Comparison of ENCODE assay signal across 19 cellular contexts in the genomic region with DNA sequence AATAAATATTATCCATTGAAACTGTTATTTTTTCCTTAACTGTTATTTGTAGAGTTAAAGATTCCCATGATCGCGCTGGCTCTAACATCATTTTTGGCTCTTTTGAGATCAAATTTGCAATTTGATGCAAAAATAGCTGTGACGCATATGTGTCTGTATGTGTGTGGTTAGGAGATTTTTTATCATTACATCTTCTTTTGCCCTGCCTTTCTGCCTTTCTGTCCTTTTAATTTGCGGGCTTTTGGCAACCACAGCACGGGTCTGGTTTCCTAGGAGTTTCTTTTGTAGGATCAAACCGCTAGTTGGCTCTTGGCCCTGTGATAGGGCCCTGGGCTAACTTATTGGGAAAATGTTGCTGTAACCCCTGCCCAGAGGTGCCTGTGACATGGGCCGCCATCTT. TPM values are rescaled to one million over a fixed set of nuclear protein-coding genes. Genes with fewer than 3 reads are reported as not detected.
DNase-seq lines count a peak whose midpoint lies in the region; ATAC-seq and TF ChIP-seq lines count a peak whose summit lies in the region.
"Had no signal": no experiment of that assay in that cellular context is flagged by ENCODE, and none has a peak within 500 bp of the region (broad histone marks: within the 10 kb centered on the region; RNA-seq: fewer than 3 reads in every experiment).

No MANE protein-coding gene starts in this region.

- no peaks in the 10 kb centered on the region for H4K20me1 ChIP-seq in Loucy (ENCODE audit: insufficient read depth, low read length, poor library complexity, severe bottlenecking)
- H4K20me1 ChIP-seq in mammary epithelial cell (ENCODE audit: insufficient read depth, low read length), result no peaks in the 10 kb centered on the region

- peaks cover 48% of the 10 kb centered on the region for H3K4me1 Mint-ChIP-seq in type B pancreatic cell (ENCODE audit: unreplicated experiment)
- H3K4me1 Mint-ChIP-seq in activated CD8-positive, alpha-beta T cell treated with anti-CD3 and anti-CD28 coated beads, Interleukin-2, amount 10 ng/mL, durations not matched to agents 7 days and 5 days (ENCODE audit: low read depth), result peaks cover 30% of the 10 kb centered on the region

- ATAC-seq in left lung (peak; percentile 40), HG03439 (IDR thresholded peaks at IDR 0.05; ENCODE audit: unreplicated experiment) (no peak)
- ATAC-seq in activated CD8-positive, alpha-beta T cell treated with anti-CD3 and anti-CD28 coated beads, Interleukin-2, amount 10 ng/mL, durations not matched to agents 7 days and 5 days, result no peak
- ATAC-seq: stimulated activated effector memory CD8-positive, alpha-beta T cell treated with anti-CD3 and anti-CD28 coated beads, Interleukin-12 subunit alpha, Interleukin-12 subunit beta, amount 100 ng/mL, for 72 hours had no signal

- no peak overlapping the region for H3K4me3 Mint-ChIP-seq in type B pancreatic cell
- H3K4me3 Mint-ChIP-seq in activated CD8-positive, alpha-beta T cell treated with anti-CD3 and anti-CD28 coated beads, Interleukin-2, amount 10 ng/mL, durations not matched to agents 7 days and 5 days, result no peak overlapping the region
- H3K4me3 Mint-ChIP-seq: activated CD4-positive, alpha-beta memory T cell treated with anti-CD3 and anti-CD28 coated beads for 36 hours; activated T-helper 1 cell treated with anti-CD3 and anti-CD28 coated beads, Interleukin-12 subunit alpha, Interleukin-12 subunit beta, Interleukin-2, Interleukin-4 antibody, amounts not matched to agents 30 ng/mL and 10 ng/mL and 1 ng/mL, durations not matched to agents 14 hours and 24 hours and 36 hours; CD4-positive, CD25-positive, alpha-beta regulatory T cell; IgD-negative memory B cell; stimulated activated effector memory CD8-positive, alpha-beta T cell treated with anti-CD3 and anti-CD28 coated beads, Interleukin-12 subunit alpha, Interleukin-12 subunit beta, amount 100 ng/mL, for 72 hours had no signal

- BruUV-seq in mammary epithelial cell (replicated peaks; lab: Mats Ljungman, UMichigan), result no TSS peak

- no peak overlapping the region for H3K27ac Mint-ChIP-seq in type B pancreatic cell
- H3K27ac Mint-ChIP-seq in activated CD8-positive, alpha-beta T cell treated with anti-CD3 and anti-CD28 coated beads, Interleukin-2, amount 10 ng/mL, durations not matched to agents 7 days and 5 days, result no peak overlapping the region
- H3K27ac Mint-ChIP-seq: activated CD4-positive, alpha-beta memory T cell treated with anti-CD3 and anti-CD28 coated beads for 36 hours; activated T-helper 1 cell treated with anti-CD3 and anti-CD28 coated beads, Interleukin-12 subunit alpha, Interleukin-12 subunit beta, Interleukin-2, Interleukin-4 antibody, amounts not matched to agents 30 ng/mL and 10 ng/mL and 1 ng/mL, durations not matched to agents 14 hours and 24 hours and 36 hours; IgD-negative memory B cell; stimulated activated effector memory CD8-positive, alpha-beta T cell treated with anti-CD3 and anti-CD28 coated beads, Interleukin-12 subunit alpha, Interleukin-12 subunit beta, amount 100 ng/mL, for 72 hours had no signal

- CTCF ChIA-PET in mammary epithelial cell (lab: Charles Lee; ENCODE audit: low non-redundant PET), result no interaction called here
- CTCF ChIA-PET in activated CD8-positive, alpha-beta T cell treated with anti-CD3 and anti-CD28 coated beads, Interleukin-2, amount 10 ng/mL, durations not matched to agents 7 days and 5 days (lab: Charles Lee), result no interaction called here

- H3K9me3 ChIP-seq in Loucy (ENCODE audit: insufficient read depth, low read depth, low read length) (no peaks in the 10 kb centered on the region), mammary epithelial cell (replicated peaks; ENCODE audit: insufficient read depth, low read length) (no peaks in the 10 kb centered on the region), left lung (no peaks in the 10 kb centered on the region)
- H3K9me3 ChIP-seq: transverse colon had no signal

- H3K9ac ChIP-seq in Loucy (ENCODE audit: low read depth, low read length, poor library complexity, severe bottlenecking) (peak overlapping the region; percentile 68), mammary epithelial cell (ENCODE audit: insufficient read depth, low read length) (no peak overlapping the region)

- peaks cover 3% of the 10 kb centered on the region; the same call in 1 of the 2 replicates for H3F3A ChIP-seq in Loucy (ENCODE audit: low read depth)

- in situ Hi-C loops in mammary epithelial cell (cut with MboI; ENCODE audit: low sequenced_read_pairs in 2 of 2), result no loop called here

- H3K36me3 ChIP-seq in Loucy (ENCODE audit: insufficient read depth, low read length) (no peaks in the 10 kb centered on the region), mammary epithelial cell (ENCODE audit: insufficient read depth, low read length) (no peaks in the 10 kb centered on the region), left lung (no peaks in the 10 kb centered on the region)
- H3K36me3 ChIP-seq: transverse colon had no signal

- TF ChIP-seq CTCF in Loucy (conservative IDR thresholded peaks at IDR 0.05; ENCODE audit: low read length) (no peak), mammary epithelial cell (conservative IDR thresholded peaks at IDR 0.05 in 1 of 2, IDR thresholded peaks at IDR 0.05 in 1 of 2; ENCODE audit: extremely low read depth in 1 of 2, insufficient read depth in 1 of 2, low read depth in 1 of 2, low read length in 2 of 2) (no peak), left lung (IDR thresholded peaks at IDR 0.05) (no peak), type B pancreatic cell (conservative IDR thresholded peaks at IDR 0.05) (no peak)

- H2AFZ ChIP-seq in Loucy (ENCODE audit: low read length) (no peak overlapping the region), mammary epithelial cell (ENCODE audit: low read depth, low read length) (no peak overlapping the region)

- H3K36me3 Mint-ChIP-seq in type B pancreatic cell, result no peaks in the 10 kb centered on the region
- peaks cover 2% of the 10 kb centered on the region for H3K36me3 Mint-ChIP-seq in activated CD8-positive, alpha-beta T cell treated with anti-CD3 and anti-CD28 coated beads, Interleukin-2, amount 10 ng/mL, durations not matched to agents 7 days and 5 days (ENCODE audit: low read depth)
- H3K36me3 Mint-ChIP-seq: activated CD4-positive, alpha-beta memory T cell treated with anti-CD3 and anti-CD28 coated beads for 36 hours; CD4-positive, CD25-positive, alpha-beta regulatory T cell; IgD-negative memory B cell; stimulated activated effector memory CD8-positive, alpha-beta T cell treated with anti-CD3 and anti-CD28 coated beads, Interleukin-12 subunit alpha, Interleukin-12 subunit beta, amount 100 ng/mL, for 72 hours had no signal

- H3K79me2 ChIP-seq in Loucy (ENCODE audit: insufficient read depth, low read length) (no peaks in the 10 kb centered on the region), mammary epithelial cell (ENCODE audit: insufficient read depth, low read length) (no peaks in the 10 kb centered on the region)

- H3K4me2 ChIP-seq in Loucy (ENCODE audit: low read depth, low read length, poor library complexity, severe bottlenecking) (peak overlapping the region; percentile 77), mammary epithelial cell (ENCODE audit: insufficient read depth, low read depth, low read length) (no peak overlapping the region)

- no peaks in the 10 kb centered on the region for H3K9me3 Mint-ChIP-seq in type B pancreatic cell
- H3K9me3 Mint-ChIP-seq in activated CD8-positive, alpha-beta T cell treated with anti-CD3 and anti-CD28 coated beads, Interleukin-2, amount 10 ng/mL, durations not matched to agents 7 days and 5 days (ENCODE audit: insufficient read depth), result no peaks in the 10 kb centered on the region
- H3K9me3 Mint-ChIP-seq: activated CD4-positive, alpha-beta memory T cell treated with anti-CD3 and anti-CD28 coated beads for 36 hours; activated T-helper 1 cell treated with anti-CD3 and anti-CD28 coated beads, Interleukin-12 subunit alpha, Interleukin-12 subunit beta, Interleukin-2, Interleukin-4 antibody, amounts not matched to agents 30 ng/mL and 10 ng/mL and 1 ng/mL, durations not matched to agents 14 hours and 24 hours and 36 hours; CD4-positive, CD25-positive, alpha-beta regulatory T cell; IgD-negative memory B cell; stimulated activated effector memory CD8-positive, alpha-beta T cell treated with anti-CD3 and anti-CD28 coated beads, Interleukin-12 subunit alpha, Interleukin-12 subunit beta, amount 100 ng/mL, for 72 hours had no signal

- H3K27ac ChIP-seq in mammary epithelial cell (ENCODE audit: insufficient read depth, low read depth, low read length) (no peak overlapping the region), left lung (peak overlapping the region; percentile 50 to 79)

- H3K27me3 ChIP-seq in Loucy (ENCODE audit: insufficient read depth, low read length, poor library complexity, severe bottlenecking) (no peaks in the 10 kb centered on the region), mammary epithelial cell (ENCODE audit: insufficient read depth, low read length) (no peaks in the 10 kb centered on the region), left lung (no peaks in the 10 kb centered on the region)
- H3K27me3 ChIP-seq: transverse colon had no signal

- H3K4me1 ChIP-seq in Loucy (ENCODE audit: insufficient read depth, low read length, poor library complexity, severe bottlenecking) (peaks cover 49% of the 10 kb centered on the region), mammary epithelial cell (ENCODE audit: insufficient read depth, low read length) (no peaks in the 10 kb centered on the region), left lung (peaks cover 15 to 44% of the 10 kb centered on the region in 2 donors)

- H3K27me3 Mint-ChIP-seq in type B pancreatic cell, result peaks cover 6% of the 10 kb centered on the region
- peaks cover 50% of the 10 kb centered on the region for H3K27me3 Mint-ChIP-seq in activated CD8-positive, alpha-beta T cell treated with anti-CD3 and anti-CD28 coated beads, Interleukin-2, amount 10 ng/mL, durations not matched to agents 7 days and 5 days (ENCODE audit: low read depth)

- peak; percentile 20 for DNase-seq in mammary epithelial cell
- DNase-seq in left lung, result no peak
- peak; percentile 25 for DNase-seq in type B pancreatic cell (ENCODE audit: extremely low spot score, unreplicated experiment)
- no peak for DNase-seq in SW 1271 (lab: John Stamatoyannopoulos, UW)
- DNase-seq in activated CD8-positive, alpha-beta T cell treated with anti-CD3 and anti-CD28 coated beads, Interleukin-2, amount 10 ng/mL, durations not matched to agents 7 days and 5 days, result no peak
- DNase-seq in NAMALWA (ENCODE audit: low spot score), result no peak
- DNase-seq: activated CD4-positive, alpha-beta memory T cell treated with anti-CD3 and anti-CD28 coated beads for 36 hours; CD4-positive, CD25-positive, alpha-beta regulatory T cell; cortex of kidney; DND-41; hypothalamus; NCI-H82; occipital lobe; transverse colon had no signal

- WGBS in mammary epithelial cell (ENCODE audit: low coverage, missing lambda C conversion rate), result 35% methylated on average over 7 of the region's 7 CpGs

- intact Hi-C loops in mammary epithelial cell (cut with micrococcal nuclease) (no loop called here), left lung (cut with DNase I) (no loop called here)

- H3K9me2 ChIP-seq in Loucy (replicated peaks; ENCODE audit: low read depth, low read length), result no peaks in the 10 kb centered on the region

- H3K4me3 ChIP-seq in Loucy (ENCODE audit: low read length, poor library complexity, severe bottlenecking), result no peak overlapping the region
- H3K4me3 ChIP-seq in mammary epithelial cell (replicated peaks in 1 of 3; ENCODE audit: insufficient read depth in 1 of 3, low read depth in 2 of 3, low read length in 3 of 3), result no peak overlapping the region
- H3K4me3 ChIP-seq in left lung, result no peak overlapping the region

- POLR2A ChIA-PET in activated CD8-positive, alpha-beta T cell treated with anti-CD3 and anti-CD28 coated beads, Interleukin-2, amount 10 ng/mL, durations not matched to agents 7 days and 5 days (lab: Charles Lee), result no interaction called here

- dilution Hi-C loops in mammary epithelial cell (cut with HindIII; ENCODE audit: low sequenced_read_pairs), result no loop called here

RNA-seq across cellular contexts. Expression of gene ALOX5AP, which starts 37.3 kb away (rescaled TPM):
- under 1 TPM; 0.33 to 0.35 TPM for total RNA-seq in mammary epithelial cell
- polyA plus RNA-seq in mammary epithelial cell, result 0.19 TPM
- polyA minus RNA-seq in mammary epithelial cell, result not detected
- 100 to 1,000 TPM in 1 of 2 donors, 10 to 100 TPM in 1; 76.3 to 201 TPM for total RNA-seq in left lung
- total RNA-seq in type B pancreatic cell (ENCODE audit: low replicate concordance), result 0.31 TPM in 1 of 2 replicates, not detected in the other
- 10 to 100 TPM; 71.0 to 75.4 TPM for total RNA-seq in activated CD8-positive, alpha-beta T cell treated with anti-CD3 and anti-CD28 coated beads, Interleukin-2, amount 10 ng/mL, durations not matched to agents 7 days and 5 days

Comparison
In these comparisons a context has a peak if more than half of its experiments do, and no peak if none do; other contexts are left out.
1. DNase-seq: peak in mammary epithelial cell (single experiment) and type B pancreatic cell (single experiment); none in left lung (0 of 2), SW 1271 (0 of 2), activated CD8-positive, alpha-beta T cell treated with anti-CD3 and anti-CD28 coated beads, Interleukin-2, amount 10 ng/mL, durations not matched to agents 7 days and 5 days (single experiment) and NAMALWA (single experiment).
2. RNA of gene ALOX5AP, which starts 37.3 kb away (total RNA-seq): 76.3 to 201 TPM in left lung and 71.0 to 75.4 TPM in activated CD8-positive, alpha-beta T cell treated with anti-CD3 and anti-CD28 coated beads, Interleukin-2, amount 10 ng/mL, durations not matched to agents 7 days and 5 days; 0.33 to 0.35 TPM in mammary epithelial cell and 0.31 TPM in type B pancreatic cell; every median in the first group is over 10 times any median in the second.